In the genomic region with DNA sequence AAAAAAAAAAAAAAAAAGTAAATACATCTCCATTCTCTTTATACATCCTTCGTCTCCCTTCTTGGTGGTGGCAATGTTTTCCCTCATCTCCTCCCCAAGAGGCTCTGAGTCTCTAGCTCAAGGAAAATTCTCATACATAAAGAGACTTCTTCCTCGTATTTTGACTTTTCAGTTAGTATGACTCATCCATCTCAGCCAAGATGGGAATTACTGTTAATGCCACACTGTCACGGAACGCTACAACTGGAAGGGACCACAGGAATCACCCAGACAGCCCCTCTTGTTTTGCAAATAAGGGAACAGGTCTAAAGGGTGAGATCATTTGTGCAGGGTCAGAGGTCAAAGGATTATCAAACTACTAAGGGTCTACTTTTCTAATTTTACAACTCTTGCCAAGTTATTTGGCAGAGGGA, we compare ENCODE assay signal across 9 cellular contexts. TPM values are rescaled to one million over a fixed set of nuclear protein-coding genes. Genes with fewer than 3 reads are reported as not detected.
A peak's percentile ranks its signal among the peaks of the same experiment; 100 is the strongest.
DNase-seq lines count a peak whose midpoint lies in the region; ATAC-seq, FAIRE-seq and TF ChIP-seq lines count a peak whose summit lies in the region.
"Had no signal": no experiment of that assay in that cellular context is flagged by ENCODE, and none has a peak within 500 bp of the region (broad histone marks: within the 10 kb centered on the region; RNA-seq: fewer than 3 reads in every experiment).

No MANE protein-coding gene starts in this region.

- H3K27ac ChIP-seq in SJCRH30 (peak overlapping the region; percentile 18; the same call in 1 of the 2 replicates), small intestine (ENCODE audit: low read depth in 1 of 2, low read length in 1 of 2) (peak overlapping the region; percentile 22 to 55)
- H3K27ac ChIP-seq: 22Rv1 had no signal

- no peaks in the 10 kb centered on the region for H3K9me3 ChIP-seq in SJCRH30 (replicated peaks)
- no peaks in the 10 kb centered on the region for H3K9me3 ChIP-seq in small intestine (ENCODE audit: control insufficient read depth, low read depth)

- H3K27me3 ChIP-seq in SJCRH30: no peaks in the 10 kb centered on the region
- H3K27me3 ChIP-seq in small intestine (ENCODE audit: control insufficient read depth in 2 of 2, insufficient read depth in 2 of 2, low read length in 2 of 2): no peaks in the 10 kb centered on the region

- TF ChIP-seq CTCF in fibroblast of villous mesenchyme (IDR thresholded peaks at IDR 0.05; ENCODE audit: insufficient read depth, low read depth, low read length): no peak

- no peak for ATAC-seq in GM21367 (IDR thresholded peaks at IDR 0.05; ENCODE audit: unreplicated experiment)
- ATAC-seq in GM21737 (IDR thresholded peaks at IDR 0.05; ENCODE audit: unreplicated experiment): no peak

- H3K36me3 ChIP-seq in SJCRH30 (peaks cover under 1% of the 10 kb centered on the region; the same call in 1 of the 2 replicates), small intestine (ENCODE audit: control insufficient read depth in 2 of 2, insufficient read depth in 2 of 2, low read length in 2 of 2) (peaks cover 2 to 4% of the 10 kb centered on the region in 2 donors)

- FAIRE-seq in small intestine (lab: Jason Lieb, UNC): no peak

- DNase-seq in DMS53 (lab: John Stamatoyannopoulos, UW) (peak; percentile 62), DMS53 treated with DMSO at 0.1 percent for 48 hours (lab: John Stamatoyannopoulos, UW; ENCODE audit: unreplicated experiment) (no peak), SJCRH30 (peak; percentile 49 to 65), fibroblast of villous mesenchyme (ENCODE audit: low read depth) (peak; percentile 81), small intestine (no peak), hypothalamus (lab: John Stamatoyannopoulos, UW) (no peak)

- H3K4me3 ChIP-seq in SJCRH30: no peak overlapping the region
- H3K4me3 ChIP-seq in fibroblast of villous mesenchyme (ENCODE audit: low read depth, low read length): no peak overlapping the region
- H3K4me3 ChIP-seq in small intestine (ENCODE audit: low read depth in 1 of 2, low read length in 2 of 2): no peak overlapping the region

- H3K4me1 ChIP-seq in SJCRH30 (peaks cover 40% of the 10 kb centered on the region), small intestine (ENCODE audit: control insufficient read depth in 2 of 2, insufficient read depth in 1 of 2, low read depth in 1 of 2, low read length in 1 of 2) (peaks cover 13 to 36% of the 10 kb centered on the region in 2 donors)

- WGBS in small intestine, 3 donors: 22 to 42% (median 42%) methylated on average over 4 of the region's 4 CpGs

RNA-seq across cellular contexts. Expression of gene NFE2L2, which starts 19.5 kb away (rescaled TPM):
- 40.2 and 47.7 TPM in 2 replicates for total RNA-seq in SJCRH30 (2014; rRNA removed; shearing (Covaris generic))
- 48.3 and 78.6 TPM in 2 replicates for total RNA-seq in fibroblast of villous mesenchyme
- polyA plus RNA-seq in small intestine: 10 to 100 TPM; 56.7 to 94.2 (median 74.0) TPM

RNA-seq across cellular contexts. Expression of gene HNRNPA3, which starts 32.4 kb away (rescaled TPM):
- total RNA-seq in SJCRH30 (2014; rRNA removed; shearing (Covaris generic)): 148 and 159 TPM in 2 replicates
- total RNA-seq in fibroblast of villous mesenchyme: 33.2 and 38.0 TPM in 2 replicates
- 100 to 1,000 TPM in 2 of 3 donors, 10 to 100 TPM in 1; 73.4 to 279 (median 101) TPM for polyA plus RNA-seq in small intestine

Comparison
In these comparisons a context has a peak if more than half of its experiments do, and no peak if none do; other contexts are left out.
1. DNase-seq: peak in DMS53 (single experiment), SJCRH30 (2 of 2) and fibroblast of villous mesenchyme (single experiment); none in DMS53 treated with DMSO at 0.1 percent for 48 hours (single experiment), small intestine (single experiment) and hypothalamus (0 of 51).